ENCODE assay signal across 26 cellular contexts in the genomic region with DNA sequence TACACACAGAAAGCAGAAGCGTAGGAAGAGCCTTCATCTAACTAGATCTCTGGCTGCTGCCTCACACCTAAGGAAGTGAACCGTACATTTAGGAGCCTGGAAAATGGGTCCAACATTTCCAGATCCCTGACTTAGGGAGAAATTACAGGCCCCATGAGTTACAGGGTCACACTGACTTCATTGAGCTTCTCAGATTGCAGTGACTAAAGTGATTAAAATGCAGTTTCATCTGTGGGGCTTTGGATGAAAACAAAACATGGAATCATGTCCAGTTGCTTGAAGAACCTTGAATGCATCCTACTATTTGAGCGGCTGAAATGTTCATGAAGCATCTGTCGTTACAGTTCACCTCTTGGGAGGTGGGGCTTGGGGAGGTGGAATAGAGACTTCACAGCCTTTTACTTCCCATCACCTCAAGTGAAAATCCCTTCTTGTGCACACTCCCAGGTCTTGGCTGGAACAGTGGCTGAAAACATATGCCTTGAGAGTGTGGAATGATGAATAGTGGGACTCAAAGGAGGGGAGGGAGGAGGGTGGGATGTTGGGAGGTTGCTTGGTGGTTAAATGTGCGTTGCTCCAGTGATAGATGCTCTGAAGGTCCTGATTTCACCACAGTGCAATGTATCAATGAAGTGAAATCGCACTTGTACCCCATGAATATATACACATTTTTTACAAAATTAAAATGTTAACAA. TPM values are rescaled to one million over a fixed set of nuclear protein-coding genes. Genes with fewer than 3 reads are reported as not detected.
A peak's percentile ranks its signal among the peaks of the same experiment; 100 is the strongest.
DNase-seq lines count a peak whose midpoint lies in the region; FAIRE-seq and TF ChIP-seq lines count a peak whose summit lies in the region.
"Had no signal": no experiment of that assay in that cellular context is flagged by ENCODE, and none has a peak within 500 bp of the region (broad histone marks: within the 10 kb centered on the region; RNA-seq: fewer than 3 reads in every experiment).

No MANE protein-coding gene starts in this region.

- TF ChIP-seq EP300 in sigmoid colon (IDR thresholded peaks at IDR 0.05) = no peak

- H3K4me1 ChIP-seq in sigmoid colon (peaks cover 0 to 5% (median 2%) of the 10 kb centered on the region in 4 donors), adrenal gland (replicated peaks in 1 of 2) (no peaks in the 10 kb centered on the region)
- H3K4me1 ChIP-seq: A549; BLaER1 treated with 17β-estradiol and CSF1 and Interleukin-3, amounts not matched to agents 10 nM and 100 nM; Caco-2 had no signal

- H3K27ac ChIP-seq in sigmoid colon = peak overlapping the region in 1 of 4 donors; percentile 11
- H3K27ac ChIP-seq in adrenal gland = no peak overlapping the region
- H3K27ac ChIP-seq: A549; BLaER1 treated with 17β-estradiol and CSF1 and Interleukin-3, amounts not matched to agents 10 nM and 100 nM had no signal

- TF ChIP-seq CTCF in choroid plexus epithelial cell (conservative IDR thresholded peaks at IDR 0.05; ENCODE audit: low read depth, low read length) = no peak
- no peak for TF ChIP-seq CTCF in sigmoid colon (IDR thresholded peaks at IDR 0.05)
- TF ChIP-seq CTCF in adrenal gland (IDR thresholded peaks at IDR 0.05) = no peak

- H3K36me3 ChIP-seq in sigmoid colon (no peaks in the 10 kb centered on the region), adrenal gland (replicated peaks in 1 of 2) (no peaks in the 10 kb centered on the region)
- H3K36me3 ChIP-seq: BLaER1 treated with 17β-estradiol and CSF1 and Interleukin-3, amounts not matched to agents 10 nM and 100 nM had no signal

- no peaks in the 10 kb centered on the region for H3K27me3 ChIP-seq in sigmoid colon
- H3K27me3 ChIP-seq in adrenal gland = no peaks in the 10 kb centered on the region
- H3K27me3 ChIP-seq: BLaER1 treated with 17β-estradiol and CSF1 and Interleukin-3, amounts not matched to agents 10 nM and 100 nM had no signal

- 87 to 91% methylated on average over 6 of the region's 6 CpGs for WGBS in sigmoid colon, 2 donors
- WGBS in adrenal gland, 4 donors = 79 to 94% (median 84%) methylated on average over 6 of the region's 6 CpGs

- H3K4me3 ChIP-seq in choroid plexus epithelial cell (ENCODE audit: low read depth, low read length) (no peak overlapping the region), sigmoid colon (no peak overlapping the region), adrenal gland (no peak overlapping the region)
- H3K4me3 ChIP-seq: A549; BLaER1 treated with 17β-estradiol and CSF1 and Interleukin-3, amounts not matched to agents 10 nM and 100 nM had no signal

- no peak for FAIRE-seq in GM12892 (lab: Jason Lieb, UNC)
- FAIRE-seq: A549, small intestine had no signal

- DNase-seq in AG20443 (ENCODE audit: low spot score) (peak; percentile 65), LHCN-M2 (ENCODE audit: low read depth) (peak; percentile 64), choroid plexus epithelial cell (ENCODE audit: low read depth) (peak; percentile 53), myocyte (ENCODE audit: low read depth) (peak; percentile 68), sigmoid colon (no peak), adrenal gland (no peak), GM12892 (ENCODE audit: insufficient read length) (no peak)
- no peak for DNase-seq in activated CD4-positive, alpha-beta T cell treated with anti-CD3 and anti-CD28 coated beads, Interleukin-2, amount 50 U/mL, for 4 hours
- DNase-seq: activated B cell treated with CpG ODN at 0.5 μM for 24 hours; activated CD4-positive, alpha-beta T cell treated with anti-CD3 and anti-CD28 coated beads, Interleukin-2, amount 50 U/mL, for 48 hours; activated CD8-positive, alpha-beta memory T cell treated with anti-CD3 and anti-CD28 coated beads, Interleukin-2, amount 50 U/mL, for 4 hours; Caco-2; DMS79; effector CD8-positive, alpha-beta T cell; left cardiac atrium; MM.1S; NCI-H1417 treated with DMSO at 0.1 percent for 48 hours; NCI-H2081 treated with DMSO at 0.1 percent for 48 hours; occipital lobe; OCI-M1; small intestine; stimulated activated CD4-positive, alpha-beta T cell treated with anti-CD3 and anti-CD28 coated beads, Interleukin-1b, Interleukin-23, amount 100 ng/mL, for 48 hours; T-helper 9 cell had no signal

- intact Hi-C loops in sigmoid colon (cut with DNase I) (no loop called here), adrenal gland (cut with DNase I) (no loop called here)

- TF ChIP-seq POLR2A in sigmoid colon (IDR thresholded peaks at IDR 0.05) (no peak), adrenal gland (IDR thresholded peaks at IDR 0.05) (no peak), GM12892 (IDR thresholded peaks at IDR 0.05; ENCODE audit: low read depth, low read length) (no peak)

- H3K9me3 ChIP-seq in sigmoid colon = no peaks in the 10 kb centered on the region
- no peaks in the 10 kb centered on the region for H3K9me3 ChIP-seq in adrenal gland (replicated peaks in 1 of 3)
- H3K9me3 ChIP-seq: A549; BLaER1 treated with 17β-estradiol and CSF1 and Interleukin-3, amounts not matched to agents 10 nM and 100 nM; Caco-2 had no signal

RNA-seq across cellular contexts. Expression of a gene that starts 19.7 kb away (rescaled TPM):
- total RNA-seq in LHCN-M2 (2014; rRNA removed) = 0.06 TPM in 1 of 2 replicates, not detected in the other
- polyA plus RNA-seq in LHCN-M2 (2012) = 0.39 TPM
- not detected in 2 replicates for total RNA-seq in myocyte
- 0.68 TPM for polyA plus RNA-seq in myocyte (2012)
- total RNA-seq in sigmoid colon = 1 to 10 TPM in 1 of 4 donors, not detected in 3; 1.8 TPM
- under 1 TPM in 1 of 3 donors, not detected in 2; 0.26 TPM for polyA plus RNA-seq in sigmoid colon
- total RNA-seq in adrenal gland = 1 to 10 TPM in 3 of 8 donors, under 1 TPM in 3, not detected in 2; 0.39 to 5.5 (median 1.1) TPM
- polyA plus RNA-seq in adrenal gland = 1 to 10 TPM; 1.2 to 2.1 (median 1.7) TPM
- not detected for polyA plus RNA-seq in GM12892 (2012; ENCODE audit: missing spikeins)
- total RNA-seq: activated B cell treated with CpG ODN at 0.5 μM for 24 hours; activated naive CD4-positive, alpha-beta T cell treated with anti-CD3 and anti-CD28 coated beads, Interleukin-2, amount 50 U/mL, for 72 hours had no signal

RNA-seq across cellular contexts. Expression of a gene that starts 56.6 kb away (rescaled TPM):
- total RNA-seq in LHCN-M2 (2014; rRNA removed) (23.6 and 26.4 TPM in 2 replicates), myocyte (31.3 and 32.8 TPM in 2 replicates), sigmoid colon (100 to 1,000 TPM; 125 to 350 (median 199) TPM), adrenal gland (100 to 1,000 TPM in 2 of 8 donors, 10 to 100 TPM in 6; 35.7 to 142 (median 91.7) TPM)
- polyA plus RNA-seq in LHCN-M2 (2012) = 29.3 TPM
- polyA plus RNA-seq in myocyte (2012) = 81.6 TPM
- polyA plus RNA-seq in sigmoid colon (10 to 100 TPM; 25.2 to 48.9 (median 38.4) TPM), adrenal gland (10 to 100 TPM; 17.1 to 54.1 (median 45.6) TPM)
- polyA plus RNA-seq in GM12892 (2012; ENCODE audit: missing spikeins) = not detected
- total RNA-seq: activated B cell treated with CpG ODN at 0.5 μM for 24 hours had no signal

Comparison
In these comparisons a context has a peak if more than half of its experiments do, and no peak if none do; other contexts are left out.
1. DNase-seq: peak in AG20443 (single experiment), LHCN-M2 (single experiment), choroid plexus epithelial cell (single experiment) and myocyte (single experiment); none in sigmoid colon (single experiment), adrenal gland (0 of 7), GM12892 (single experiment) and activated CD4-positive, alpha-beta T cell treated with anti-CD3 and anti-CD28 coated beads, Interleukin-2, amount 50 U/mL, for 4 hours (0 of 2).